21 cellular contexts compared by ENCODE assay signal in the genomic region with DNA sequence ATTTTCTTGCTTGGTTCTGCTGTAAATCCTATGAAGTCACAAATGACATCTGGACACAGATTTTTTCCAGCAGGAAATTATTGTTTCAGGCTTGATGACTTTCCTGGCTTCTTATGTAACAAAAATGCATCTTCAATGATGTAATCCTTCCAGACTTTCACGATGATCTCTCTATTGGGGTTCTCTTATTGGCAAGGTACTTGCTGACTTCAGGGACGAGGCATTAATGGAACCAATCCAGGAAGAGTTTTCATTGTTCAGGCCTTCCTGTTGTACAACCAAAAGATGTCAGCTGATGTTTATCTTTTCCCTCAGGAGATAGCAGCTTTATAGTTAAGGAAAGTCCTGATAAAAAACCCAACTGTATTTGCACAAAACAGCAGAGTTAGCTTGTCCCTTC.
DNase-seq lines count a peak whose midpoint lies in the region; ATAC-seq and TF ChIP-seq lines count a peak whose summit lies in the region.
"Had no signal": no experiment of that assay in that cellular context is flagged by ENCODE, and none has a peak within 500 bp of the region (broad histone marks: within the 10 kb centered on the region; RNA-seq: fewer than 3 reads in every experiment).

No MANE protein-coding gene starts in this region.

- POLR2A ChIA-PET in activated CD4-positive, alpha-beta memory T cell treated with anti-CD3 and anti-CD28 coated beads, Interleukin-2, amount 10 ng/mL, durations not matched to agents 7 days and 5 days (lab: Charles Lee), result no interaction called here

- no peaks in the 10 kb centered on the region for H3K9me3 ChIP-seq in mucosa of descending colon

- H3K27me3 Mint-ChIP-seq in activated CD4-positive, alpha-beta memory T cell treated with anti-CD3 and anti-CD28 coated beads, Interleukin-2, amount 10 ng/mL, durations not matched to agents 7 days and 5 days, result peaks cover 2% of the 10 kb centered on the region
- H3K27me3 Mint-ChIP-seq: effector memory CD8-positive, alpha-beta T cell had no signal

- ATAC-seq in mucosa of descending colon (peak; percentile 32), HG02763 (IDR thresholded peaks at IDR 0.05; ENCODE audit: unreplicated experiment) (no peak)
- ATAC-seq: activated CD8-positive, alpha-beta memory T cell treated with anti-CD3 and anti-CD28 coated beads, Interleukin-2, amount 10 ng/mL, durations not matched to agents 7 days and 5 days; effector memory CD8-positive, alpha-beta T cell; GM12878; HCT116; Panc1; stimulated activated naive CD8-positive, alpha-beta T cell treated with anti-CD3 and anti-CD28 coated beads, Interleukin-15, Interleukin-2, amounts not matched to agents 100 U/mL and 50 U/mL, for 24 hours; WTC11 had no signal

- H3K9me3 Mint-ChIP-seq in activated CD4-positive, alpha-beta memory T cell treated with anti-CD3 and anti-CD28 coated beads, Interleukin-2, amount 10 ng/mL, durations not matched to agents 7 days and 5 days, result no peaks in the 10 kb centered on the region
- H3K9me3 Mint-ChIP-seq: CD14-positive monocyte; effector memory CD8-positive, alpha-beta T cell; WTC11 had no signal

- H3K4me1 ChIP-seq in mucosa of descending colon (ENCODE audit: low read depth), result no peaks in the 10 kb centered on the region

- H3K36me3 Mint-ChIP-seq in activated CD4-positive, alpha-beta memory T cell treated with anti-CD3 and anti-CD28 coated beads, Interleukin-2, amount 10 ng/mL, durations not matched to agents 7 days and 5 days (ENCODE audit: low read depth), result no peaks in the 10 kb centered on the region
- H3K36me3 Mint-ChIP-seq: activated CD8-positive, alpha-beta memory T cell treated with anti-CD3 and anti-CD28 coated beads, Interleukin-2, amount 10 ng/mL, durations not matched to agents 7 days and 5 days; CD14-positive monocyte; WTC11 had no signal

- no peak overlapping the region for H3K4me3 Mint-ChIP-seq in activated CD4-positive, alpha-beta memory T cell treated with anti-CD3 and anti-CD28 coated beads, Interleukin-2, amount 10 ng/mL, durations not matched to agents 7 days and 5 days
- H3K4me3 Mint-ChIP-seq: activated CD8-positive, alpha-beta memory T cell treated with anti-CD3 and anti-CD28 coated beads, Interleukin-2, amount 10 ng/mL, durations not matched to agents 7 days and 5 days; CD14-positive monocyte; effector memory CD8-positive, alpha-beta T cell; WTC11 had no signal

- DNase-seq in EL (peak; percentile 57), LNCaP clone FGC (ENCODE audit: low read depth) (peak; percentile 62), choroid plexus epithelial cell (ENCODE audit: low read depth) (peak; percentile 31), mucosa of descending colon (no peak)
- DNase-seq in stimulated activated CD4-positive, alpha-beta T cell treated with anti-CD3 and anti-CD28 coated beads, Interleukin-2, amount 100 ng/mL, for 24 hours, result no peak
- no peak for DNase-seq in activated CD4-positive, alpha-beta memory T cell treated with anti-CD3 and anti-CD28 coated beads, Interleukin-2, amount 10 ng/mL, durations not matched to agents 7 days and 5 days
- DNase-seq: activated CD8-positive, alpha-beta memory T cell treated with anti-CD3 and anti-CD28 coated beads, Interleukin-2, amount 10 ng/mL, durations not matched to agents 7 days and 5 days; DND-41; effector memory CD8-positive, alpha-beta T cell; islet precursor cell; KG1; NCI-H1436 treated with DMSO at 0.1 percent for 48 hours; NCI-H526; small intestine; stimulated activated naive CD8-positive, alpha-beta T cell treated with anti-CD3 and anti-CD28 coated beads, Interleukin-15, Interleukin-2, amounts not matched to agents 100 U/mL and 50 U/mL, for 24 hours had no signal

- H3K36me3 ChIP-seq in mucosa of descending colon (ENCODE audit: low read depth), result no peaks in the 10 kb centered on the region

- CTCF ChIA-PET in activated CD4-positive, alpha-beta memory T cell treated with anti-CD3 and anti-CD28 coated beads, Interleukin-2, amount 10 ng/mL, durations not matched to agents 7 days and 5 days (lab: Charles Lee), result no interaction called here

- no peak for TF ChIP-seq CTCF in LNCaP clone FGC (IDR thresholded peaks at IDR 0.05; ENCODE audit: control insufficient read depth, extremely low read depth, insufficient read depth)
- TF ChIP-seq CTCF in choroid plexus epithelial cell (conservative IDR thresholded peaks at IDR 0.05; ENCODE audit: low read depth, low read length), result no peak
- no peak for TF ChIP-seq CTCF in mucosa of descending colon (IDR thresholded peaks at IDR 0.05)

- no peaks in the 10 kb centered on the region for H3K4me1 Mint-ChIP-seq in activated CD4-positive, alpha-beta memory T cell treated with anti-CD3 and anti-CD28 coated beads, Interleukin-2, amount 10 ng/mL, durations not matched to agents 7 days and 5 days
- H3K4me1 Mint-ChIP-seq: activated CD8-positive, alpha-beta memory T cell treated with anti-CD3 and anti-CD28 coated beads, Interleukin-2, amount 10 ng/mL, durations not matched to agents 7 days and 5 days had no signal

- H3K27ac Mint-ChIP-seq in activated CD4-positive, alpha-beta memory T cell treated with anti-CD3 and anti-CD28 coated beads, Interleukin-2, amount 10 ng/mL, durations not matched to agents 7 days and 5 days, result no peak overlapping the region
- H3K27ac Mint-ChIP-seq: activated CD8-positive, alpha-beta memory T cell treated with anti-CD3 and anti-CD28 coated beads, Interleukin-2, amount 10 ng/mL, durations not matched to agents 7 days and 5 days; CD14-positive monocyte; effector memory CD8-positive, alpha-beta T cell; WTC11 had no signal

- intact Hi-C loops in mucosa of descending colon (cut with DNase I, micrococcal nuclease), result no loop called here

- no peak overlapping the region for H3K4me3 ChIP-seq in LNCaP clone FGC (ENCODE audit: low read depth, low read length)
- H3K4me3 ChIP-seq in choroid plexus epithelial cell (ENCODE audit: low read depth, low read length), result no peak overlapping the region
- no peak overlapping the region for H3K4me3 ChIP-seq in mucosa of descending colon
- H3K4me3 ChIP-seq: GM12878 had no signal

Comparison
In these comparisons a context has a peak if more than half of its experiments do, and no peak if none do; other contexts are left out.
1. DNase-seq: peak in EL (single experiment), LNCaP clone FGC (single experiment) and choroid plexus epithelial cell (single experiment); none in mucosa of descending colon (0 of 3), stimulated activated CD4-positive, alpha-beta T cell treated with anti-CD3 and anti-CD28 coated beads, Interleukin-2, amount 100 ng/mL, for 24 hours (0 of 2) and activated CD4-positive, alpha-beta memory T cell treated with anti-CD3 and anti-CD28 coated beads, Interleukin-2, amount 10 ng/mL, durations not matched to agents 7 days and 5 days (single experiment).